Comparison of ENCODE assay signal across 8 cellular contexts in genomic region chr3:15646924-15647511, GRCh38. TPM values are rescaled to one million over a fixed set of nuclear protein-coding genes. Genes with fewer than 3 reads are reported as not detected.
DNase-seq lines count a peak whose midpoint lies in the region; ATAC-seq, FAIRE-seq and TF ChIP-seq lines count a peak whose summit lies in the region.

No MANE protein-coding gene starts in this region.

- no peak for FAIRE-seq in GM12892 (lab: Jason Lieb, UNC)

- peak overlapping the region; percentile 2 to 80 (median 71) for H3K27ac ChIP-seq in stomach

- 62 to 79% (median 69%) methylated on average over 11 to 13 of the region's 13 CpGs for WGBS in stomach, 5 donors

- peaks cover 0 to 29% (median 17%) of the 10 kb centered on the region in 4 donors for H3K36me3 ChIP-seq in stomach

- no peaks in the 10 kb centered on the region for H3K9me3 Mint-ChIP-seq in activated naive CD8-positive, alpha-beta T cell (ENCODE audit: low read depth)

- TF ChIP-seq POLR2A in stomach (IDR thresholded peaks at IDR 0.05) (no peak), GM12892 (IDR thresholded peaks at IDR 0.05; ENCODE audit: low read depth, low read length) (no peak)

- peaks cover 10% of the 10 kb centered on the region for H3K27me3 Mint-ChIP-seq in activated naive CD8-positive, alpha-beta T cell

- peak; percentile 41 for DNase-seq in left ventricle myocardium superior
- no peak for DNase-seq in stomach
- no peak for DNase-seq in stimulated activated CD4-positive, alpha-beta T cell treated with anti-CD3 and anti-CD28 coated beads, Interleukin-4, amount 100 ng/mL, for 4 hours
- DNase-seq in activated CD4-positive, CD25-positive, alpha-beta regulatory T cell (lab: John Stamatoyannopoulos, UW) = no peak
- no peak for DNase-seq in GM12892 (ENCODE audit: insufficient read length)

- no peaks in the 10 kb centered on the region for H3K27me3 ChIP-seq in stomach

- peaks cover 0 to 34% (median 20%) of the 10 kb centered on the region in 4 donors for H3K4me1 ChIP-seq in stomach

- H3K9me3 ChIP-seq in stomach = no peaks in the 10 kb centered on the region

- peak overlapping the region; percentile 78 for H3K27ac Mint-ChIP-seq in activated naive CD8-positive, alpha-beta T cell

- H3K4me3 ChIP-seq in stomach = no peak overlapping the region

- peak overlapping the region; percentile 57 for H3K4me3 Mint-ChIP-seq in activated naive CD8-positive, alpha-beta T cell

- intact Hi-C loops in left ventricle myocardium superior (cut with micrococcal nuclease) = no loop called here
- intact Hi-C loops in stomach (cut with DNase I; ENCODE audit: low total_unique reads) = no loop called here

- peaks cover 50% of the 10 kb centered on the region for H3K4me1 Mint-ChIP-seq in activated naive CD8-positive, alpha-beta T cell (ENCODE audit: low read depth)

- no peak for TF ChIP-seq CTCF in stomach (IDR thresholded peaks at IDR 0.05)

- peaks cover 8% of the 10 kb centered on the region for H3K36me3 Mint-ChIP-seq in activated naive CD8-positive, alpha-beta T cell

- no peak for TF ChIP-seq EP300 in stomach (IDR thresholded peaks at IDR 0.05)

- ATAC-seq in GM18909 (IDR thresholded peaks at IDR 0.05; ENCODE audit: poor library complexity, unreplicated experiment) = peak; percentile 18
- peak; percentile 34 for ATAC-seq in HG03354 (IDR thresholded peaks at IDR 0.05; ENCODE audit: poor library complexity, severe bottlenecking, unreplicated experiment)
- peak; percentile 87 for ATAC-seq in left ventricle myocardium superior

RNA-seq across cellular contexts. Expression of gene BTD, which starts 45.5 kb away (rescaled TPM):
- 11.0 TPM for total RNA-seq in left ventricle myocardium superior
- 100 to 1,000 TPM in 1 of 5 donors, 10 to 100 TPM in 3, 1 to 10 TPM in 1; 2.9 to 102 (median 23.0) TPM for total RNA-seq in stomach
- polyA plus RNA-seq in stomach = 10 to 100 TPM in 2 of 3 donors, 1 to 10 TPM in 1; 8.1 to 12.5 (median 10.3) TPM
- polyA plus RNA-seq in GM12892 (2012; ENCODE audit: missing spikeins) = 2.7 TPM

RNA-seq across cellular contexts. Expression of gene HACL1, which starts 45.6 kb away (rescaled TPM):
- total RNA-seq in left ventricle myocardium superior = 15.6 TPM
- total RNA-seq in stomach = 10 to 100 TPM; 18.1 to 46.7 (median 34.1) TPM
- 10 to 100 TPM; 13.9 to 21.7 (median 14.7) TPM for polyA plus RNA-seq in stomach
- polyA plus RNA-seq in GM12892 (2012; ENCODE audit: missing spikeins) = 15.6 TPM

Comparison
In these comparisons a context has a peak if more than half of its experiments do, and no peak if none do; other contexts are left out.
1. ATAC-seq: peak in every context shown above with its lines; median percentile 87 in left ventricle myocardium superior; 34 in HG03354; 18 in GM18909.